1 cellular context compared by ENCODE assay signal in the genomic region with DNA sequence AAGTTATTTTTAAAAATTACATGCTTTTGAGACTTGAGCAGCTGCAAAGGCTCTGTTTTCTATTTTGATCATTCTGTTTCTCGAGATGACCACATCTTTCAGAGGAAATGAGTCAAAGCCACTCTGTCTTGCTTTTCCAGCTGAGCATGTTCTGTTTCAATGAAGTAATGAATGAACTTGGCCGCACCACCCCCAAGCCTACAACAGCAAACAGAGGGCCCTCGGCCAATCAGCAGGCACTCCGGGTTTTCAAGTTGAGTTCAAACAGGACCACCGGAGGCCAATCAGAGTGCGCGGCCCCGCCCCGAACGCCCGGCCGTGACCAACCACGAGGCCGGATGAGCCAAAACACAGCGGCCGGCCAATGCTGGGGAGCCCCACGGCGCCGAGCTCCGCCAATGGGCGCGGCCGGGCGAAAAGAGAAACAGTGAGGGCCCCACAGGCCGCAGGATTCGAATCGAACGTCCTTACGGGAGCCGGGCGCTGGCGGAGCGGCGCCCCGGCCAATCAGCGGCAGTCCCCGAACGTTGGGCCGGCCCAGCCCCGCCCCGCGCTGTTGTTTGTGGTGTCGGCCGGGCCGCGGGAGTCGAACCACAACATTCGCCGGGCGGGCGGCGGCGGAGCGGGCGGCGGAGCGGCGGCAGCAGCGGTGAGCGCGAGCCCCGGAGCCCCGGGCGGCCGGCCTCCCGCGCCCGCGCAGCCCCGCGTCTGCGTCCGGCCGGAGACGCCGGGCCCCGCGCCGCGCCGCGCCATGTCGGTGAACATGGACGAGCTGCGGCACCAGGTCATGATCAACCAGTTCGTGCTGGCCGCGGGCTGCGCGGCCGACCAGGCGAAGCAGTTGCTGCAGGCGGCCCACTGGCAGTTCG.
TF ChIP-seq lines count a peak whose summit lies in the region.

A gene (plus strand): TSS at position 594 of the 869 bp plus-strand sequence. CDS start 158 bp downstream, at position 752.

TF ChIP-seq in HepG2, 621 proteins besides CTCF, POLR2A, EP300 and RAD21 (continued from another document):
- TF ChIP-seq, protein P1, sequence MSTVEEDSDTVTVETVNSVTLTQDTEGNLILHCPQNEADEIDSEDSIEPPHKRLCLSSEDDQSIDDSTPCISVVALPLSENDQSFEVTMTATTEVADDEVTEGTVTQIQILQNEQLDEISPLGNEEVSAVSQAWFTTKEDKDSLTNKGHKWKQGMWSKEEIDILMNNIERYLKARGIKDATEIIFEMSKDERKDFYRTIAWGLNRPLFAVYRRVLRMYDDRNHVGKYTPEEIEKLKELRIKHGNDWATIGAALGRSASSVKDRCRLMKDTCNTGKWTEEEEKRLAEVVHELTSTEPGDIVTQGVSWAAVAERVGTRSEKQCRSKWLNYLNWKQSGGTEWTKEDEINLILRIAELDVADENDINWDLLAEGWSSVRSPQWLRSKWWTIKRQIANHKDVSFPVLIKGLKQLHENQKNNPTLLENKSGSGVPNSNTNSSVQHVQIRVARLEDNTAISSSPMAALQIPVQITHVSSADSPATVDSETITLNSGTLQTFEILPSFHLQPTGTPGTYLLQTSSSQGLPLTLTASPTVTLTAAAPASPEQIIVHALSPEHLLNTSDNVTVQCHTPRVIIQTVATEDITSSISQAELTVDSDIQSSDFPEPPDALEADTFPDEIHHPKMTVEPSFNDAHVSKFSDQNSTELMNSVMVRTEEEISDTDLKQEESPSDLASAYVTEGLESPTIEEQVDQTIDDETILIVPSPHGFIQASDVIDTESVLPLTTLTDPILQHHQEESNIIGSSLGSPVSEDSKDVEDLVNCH (CRISPR knock-in tag; IDR thresholded peaks at IDR 0.05): no peak
- TF ChIP-seq KLF6 (CRISPR knock-in tag; IDR thresholded peaks at IDR 0.05) (no peak), MTF2 (CRISPR knock-in tag; IDR thresholded peaks at IDR 0.05; ENCODE audit: borderline replicate concordance) (no peak), ZNF776 (CRISPR knock-in tag; IDR thresholded peaks at IDR 0.05) (no peak)
